ENCODE assay signal across 22 cellular contexts in genomic region chr9:125524522-125524921, GRCh38.
DNase-seq lines count a peak whose midpoint lies in the region; ATAC-seq, FAIRE-seq and TF ChIP-seq lines count a peak whose summit lies in the region.
"Had no signal": no experiment of that assay in that cellular context is flagged by ENCODE, and none has a peak within 500 bp of the region (broad histone marks: within the 10 kb centered on the region; RNA-seq: fewer than 3 reads in every experiment).

No MANE protein-coding gene starts in this region.

- TF ChIP-seq POLR2A in H54 (IDR thresholded peaks at IDR 0.05; ENCODE audit: low read depth, low read length): no peak

- H3K4me3 ChIP-seq in SK-N-SH (ENCODE audit: low read depth in 2 of 2, low read length in 1 of 2) (no peak overlapping the region), fibroblast of villous mesenchyme (ENCODE audit: low read depth, low read length) (no peak overlapping the region)
- H3K4me3 ChIP-seq: BLaER1, MG63, mucosa of descending colon had no signal

- H3K27ac ChIP-seq in SK-N-SH (ENCODE audit: low read depth in 2 of 2, low read length in 1 of 2): peak overlapping the region; percentile 39 to 98; a peak in 3 of 4 replicates
- H3K27ac ChIP-seq: BLaER1, parathyroid adenoma, RWPE1 had no signal

- H3K9me3 Mint-ChIP-seq in neural crest cell: no peaks in the 10 kb centered on the region
- H3K9me3 Mint-ChIP-seq: activated T-cell treated with anti-CD3 and anti-CD28 coated beads, Interleukin-2, amount 50 U/mL, for 72 hours had no signal

- H3K9ac ChIP-seq in SK-N-SH: no peak overlapping the region
- H3K9ac ChIP-seq: BLaER1, parathyroid adenoma had no signal

- WGBS in SK-N-SH (ENCODE audit: low lambda C conversion rate): 86% methylated on average over 2 of the region's 2 CpGs

- H3K79me2 ChIP-seq in SK-N-SH (ENCODE audit: insufficient read depth): peaks cover 16% of the 10 kb centered on the region; the same call in 1 of the 2 replicates
- H3K79me2 ChIP-seq: parathyroid adenoma had no signal

- no peak for DNase-seq in H54 (ENCODE audit: insufficient read length, low spot score)
- no peak for DNase-seq in SK-N-SH
- DNase-seq in fibroblast of villous mesenchyme (ENCODE audit: low read depth): peak; percentile 89
- no peak for DNase-seq in neural crest cell (ENCODE audit: low read depth, low spot score)
- DNase-seq in NCI-H1930 (lab: John Stamatoyannopoulos, UW): no peak
- no peak for DNase-seq in NOMO-1 treated with DMSO at 0.1 percent for 48 hours (lab: John Stamatoyannopoulos, UW; ENCODE audit: unreplicated experiment)
- DNase-seq: activated CD4-positive, alpha-beta T cell treated with anti-CD3 and anti-CD28 coated beads for 48 hours; activated T-cell treated with anti-CD3 and anti-CD28 coated beads, Interleukin-2, amount 50 U/mL, for 72 hours; aorta; DND-41; effector CD8-positive, alpha-beta T cell; foreskin melanocyte; MG63; mucosa of descending colon; NCI-H2029 treated with DMSO at 0.1 percent for 48 hours; NCI-H526 treated with DMSO at 0.1 percent for 48 hours; T1000 had no signal

- H3K4me3 Mint-ChIP-seq in neural crest cell: no peak overlapping the region

- H4K20me1 ChIP-seq in SK-N-SH (ENCODE audit: insufficient read depth): no peaks in the 10 kb centered on the region
- H4K20me1 ChIP-seq: BLaER1 had no signal

- no peaks in the 10 kb centered on the region for H3K9me2 ChIP-seq in SK-N-SH

- H3K27ac Mint-ChIP-seq in neural crest cell (ENCODE audit: unreplicated experiment): peak overlapping the region; percentile 45

- no peak for ATAC-seq in HG03025 (IDR thresholded peaks at IDR 0.05; ENCODE audit: low FRiP score, unreplicated experiment)
- ATAC-seq: mucosa of descending colon had no signal

- peak; percentile 81 for FAIRE-seq in H54 (lab: Jason Lieb, UNC)
- FAIRE-seq: islet of Langerhans had no signal

- peaks cover 9% of the 10 kb centered on the region for H3K4me1 Mint-ChIP-seq in neural crest cell

- peaks cover 0 to 3% of the 10 kb centered on the region in 2 experiments for H3K36me3 ChIP-seq in SK-N-SH (replicated peaks in 1 of 2; ENCODE audit: control insufficient read depth in 1 of 2, insufficient read depth in 2 of 2, low read length in 1 of 2)

- no peak overlapping the region for H3K4me2 ChIP-seq in SK-N-SH
- H3K4me2 ChIP-seq: BLaER1 had no signal

- peaks cover 18 to 61% of the 10 kb centered on the region in 2 experiments for H3K4me1 ChIP-seq in SK-N-SH (ENCODE audit: control insufficient read depth in 1 of 2, insufficient read depth in 2 of 2, low read depth in 1 of 2, low read length in 1 of 2)
- H3K4me1 ChIP-seq: parathyroid adenoma had no signal

- no peaks in the 10 kb centered on the region for H3K27me3 Mint-ChIP-seq in neural crest cell (ENCODE audit: low read depth)

- CTCF ChIA-PET in SK-N-SH (lab: Yijun Ruan, JAX): interaction anchor here (1.3 to 1.4 kb wide), 2 partner anchors 34 to 874 kb away, joined by 4 to 5 read pairs; no protein-coding TSS in a partner anchor

- no peak for TF ChIP-seq EP300 in SK-N-SH (IDR thresholded peaks at IDR 0.05; ENCODE audit: borderline replicate concordance in 1 of 2, low read depth in 1 of 2, low read length in 1 of 2)

- no peak overlapping the region for H2AFZ ChIP-seq in SK-N-SH (ENCODE audit: low read depth)
- H2AFZ ChIP-seq: parathyroid adenoma had no signal

- H3F3A ChIP-seq in SK-N-SH (replicated peaks; ENCODE audit: insufficient read depth): peaks cover 60% of the 10 kb centered on the region

- no peaks in the 10 kb centered on the region for H3K9me3 ChIP-seq in SK-N-SH
- H3K9me3 ChIP-seq: BLaER1, MG63, mucosa of descending colon had no signal

- TF ChIP-seq CTCF in SK-N-SH (IDR thresholded peaks at IDR 0.05): no peak
- no peak for TF ChIP-seq CTCF in fibroblast of villous mesenchyme (IDR thresholded peaks at IDR 0.05; ENCODE audit: insufficient read depth, low read depth, low read length)
- no peak for TF ChIP-seq CTCF in neural crest cell (conservative IDR thresholded peaks at IDR 0.05)

- POLR2A ChIA-PET in SK-N-SH (lab: Yijun Ruan, JAX): no interaction called here

- H3K27me3 ChIP-seq in SK-N-SH (ENCODE audit: insufficient read depth): no peaks in the 10 kb centered on the region
- H3K27me3 ChIP-seq: BLaER1, MG63 had no signal

- H3K36me3 Mint-ChIP-seq in neural crest cell (ENCODE audit: low read depth): peaks cover 5% of the 10 kb centered on the region

- no peak for TF ChIP-seq RAD21 in SK-N-SH (IDR thresholded peaks at IDR 0.05; ENCODE audit: low read length)

TF ChIP-seq in SK-N-SH, 30 proteins besides CTCF, POLR2A, EP300 and RAD21:
- no peak for TF ChIP-seq FOSL2 (IDR thresholded peaks at IDR 0.05; ENCODE audit: borderline replicate concordance, low read depth)
- TF ChIP-seq RFX5 (IDR thresholded peaks at IDR 0.05; ENCODE audit: low read length): peak; percentile 88
- TF ChIP-seq TEAD4 (IDR thresholded peaks at IDR 0.05; ENCODE audit: borderline replicate concordance, insufficient read depth): no peak
TF ChIP-seq in SK-N-SH: peak in this region for 1.
